ENCODE assay signal across 8 cellular contexts in the genomic region with DNA sequence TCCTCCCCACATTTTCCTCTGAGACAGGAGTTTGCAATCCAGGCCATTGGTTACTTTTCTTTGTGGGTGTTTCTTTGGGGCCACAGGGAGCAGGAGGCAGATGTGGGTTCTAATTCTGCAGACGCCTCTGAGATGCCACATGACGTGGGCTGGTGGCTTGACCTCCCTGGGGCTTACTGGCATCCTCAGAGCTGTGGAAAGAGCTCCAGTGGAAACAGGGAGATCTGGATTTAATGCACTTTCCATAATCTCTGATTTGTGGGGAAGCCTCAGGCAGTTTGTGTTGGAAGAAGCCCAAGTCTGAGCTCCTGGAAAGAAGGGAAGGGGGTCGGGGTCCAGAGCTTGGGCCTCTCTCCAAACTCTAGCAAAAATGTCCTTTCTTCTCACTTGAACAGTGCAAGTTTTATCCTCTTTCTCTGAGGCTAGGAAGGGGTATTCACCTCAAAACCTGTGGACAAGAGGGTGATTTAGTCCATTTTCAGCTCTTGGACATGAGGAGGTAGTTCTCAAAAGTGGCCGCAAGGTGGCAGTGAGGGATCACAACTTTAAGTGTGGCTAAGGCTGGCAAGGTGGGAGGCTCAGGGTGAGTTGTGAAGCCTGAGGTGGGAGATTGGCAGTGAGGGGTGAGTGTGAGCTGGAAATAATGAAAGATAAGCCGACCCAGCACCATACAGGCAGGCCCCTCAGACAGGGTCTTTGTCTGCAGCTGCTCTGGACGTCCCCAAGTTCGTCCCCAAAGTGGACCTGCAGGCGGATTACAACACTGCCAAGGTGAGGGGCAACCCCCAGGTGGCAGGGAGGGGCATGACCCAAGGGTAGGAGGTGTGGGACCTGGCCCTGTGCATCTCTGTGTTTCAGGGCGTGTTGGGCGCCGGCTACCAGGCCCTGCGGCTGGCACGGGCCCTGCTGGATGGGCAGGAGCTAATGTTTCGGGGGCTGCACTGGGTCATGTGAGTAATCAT. TPM values are rescaled to one million over a fixed set of nuclear protein-coding genes. Genes with fewer than 3 reads are reported as not detected.
DNase-seq lines count a peak whose midpoint lies in the region; ATAC-seq and TF ChIP-seq lines count a peak whose summit lies in the region.

No MANE protein-coding gene starts in this region.

- intact Hi-C loops in PC-3 (cut with micrococcal nuclease) = loop anchor here (1.0 kb wide), 1 partner anchor 17 kb away; no protein-coding TSS in a partner anchor

- H3K4me1 ChIP-seq in PC-3 (ENCODE audit: insufficient read depth, low read length) (peaks cover 7% of the 10 kb centered on the region), thoracic aorta (ENCODE audit: control insufficient read depth in 1 of 2, low read depth in 2 of 2) (peaks cover 0 to 5% of the 10 kb centered on the region in 2 donors)

- H3K9me3 ChIP-seq in PC-3 (ENCODE audit: low read length) (no peaks in the 10 kb centered on the region), thoracic aorta (no peaks in the 10 kb centered on the region)

- peak; percentile 99 for TF ChIP-seq CTCF in PC-3 (conservative IDR thresholded peaks at IDR 0.05; ENCODE audit: low read depth, low read length)
- TF ChIP-seq CTCF in thoracic aorta (IDR thresholded peaks at IDR 0.05) = peak; percentile 85

- CTCF ChIA-PET in PC-3 (lab: Charles Lee) = interaction anchor here (0.5 to 2.3 kb wide), 12 partner anchors 9 to 201 kb away, joined by 3 to 29 read pairs (median 4); a partner anchor contains a TSS

- peak; percentile 75 for TF ChIP-seq RAD21 in Ishikawa (IDR thresholded peaks at IDR 0.05; ENCODE audit: low read depth)

- ATAC-seq in PC-3 (peak; percentile 79), esophagus mucosa (peak; percentile 20), thoracic aorta (ENCODE audit: insufficient number of reproducible peaks, low FRiP score, low read depth) (peak; percentile 64), HG02973 (IDR thresholded peaks at IDR 0.05; ENCODE audit: unreplicated experiment) (no peak)
- peak; percentile 34 to 44 for ATAC-seq in natural killer cell treated with Interleukin-12 subunit alpha and Interleukin-12 subunit beta and Interleukin-15 and Interleukin-18, amount 100 ng/mL, for 72 hours

- H3K27me3 ChIP-seq in PC-3 (ENCODE audit: low read length) (no peaks in the 10 kb centered on the region), thoracic aorta (replicated peaks; ENCODE audit: insufficient read depth) (no peaks in the 10 kb centered on the region)

- H3K27me3 Mint-ChIP-seq in natural killer cell treated with Interleukin-12 subunit alpha and Interleukin-12 subunit beta and Interleukin-15 and Interleukin-18, amount 100 ng/mL, for 72 hours = no peaks in the 10 kb centered on the region

- H2AFZ ChIP-seq in PC-3 (ENCODE audit: low read length) = no peak overlapping the region

- no peak overlapping the region for H3K4me2 ChIP-seq in PC-3 (ENCODE audit: low read length)

- peaks cover 15% of the 10 kb centered on the region for H3K36me3 Mint-ChIP-seq in natural killer cell treated with Interleukin-12 subunit alpha and Interleukin-12 subunit beta and Interleukin-15 and Interleukin-18, amount 100 ng/mL, for 72 hours

- H3K9ac ChIP-seq in PC-3 (ENCODE audit: low read length) = no peak overlapping the region

- peak overlapping the region in 1 of 2 donors; percentile 39 for H3K27ac Mint-ChIP-seq in natural killer cell treated with Interleukin-12 subunit alpha and Interleukin-12 subunit beta and Interleukin-15 and Interleukin-18, amount 100 ng/mL, for 72 hours

- POLR2A ChIA-PET in PC-3 (lab: Charles Lee; ENCODE audit: unreplicated experiment) = no interaction called here

- H3F3A ChIP-seq in PC-3 (ENCODE audit: low read length, unreplicated experiment) = no peaks in the 10 kb centered on the region

- H3K27ac ChIP-seq in PC-3 (ENCODE audit: low read length) = no peak overlapping the region
- H3K27ac ChIP-seq in thoracic aorta = no peak overlapping the region

- H3K9me2 ChIP-seq in PC-3 (replicated peaks; ENCODE audit: low read length) = no peaks in the 10 kb centered on the region

- no peaks in the 10 kb centered on the region for H3K9me3 Mint-ChIP-seq in natural killer cell treated with Interleukin-12 subunit alpha and Interleukin-12 subunit beta and Interleukin-15 and Interleukin-18, amount 100 ng/mL, for 72 hours

- H3K36me3 ChIP-seq in PC-3 (ENCODE audit: low read depth, low read length) = peaks cover 21% of the 10 kb centered on the region
- H3K36me3 ChIP-seq in thoracic aorta = no peaks in the 10 kb centered on the region

- H3K4me1 Mint-ChIP-seq in natural killer cell treated with Interleukin-12 subunit alpha and Interleukin-12 subunit beta and Interleukin-15 and Interleukin-18, amount 100 ng/mL, for 72 hours (ENCODE audit: low read depth in 2 of 2) = peaks cover 14 to 31% of the 10 kb centered on the region in 2 donors

- H3K79me2 ChIP-seq in PC-3 (ENCODE audit: low read length) = no peaks in the 10 kb centered on the region

- no peak overlapping the region for H3K4me3 ChIP-seq in PC-3 (ENCODE audit: low read length)
- H3K4me3 ChIP-seq in thoracic aorta = no peak overlapping the region

- no TSS peak for BruUV-seq in PC-3 (replicated peaks; lab: Mats Ljungman, UMichigan)

- no peak overlapping the region for H3K4me3 Mint-ChIP-seq in natural killer cell treated with Interleukin-12 subunit alpha and Interleukin-12 subunit beta and Interleukin-15 and Interleukin-18, amount 100 ng/mL, for 72 hours

- no peaks in the 10 kb centered on the region for H4K20me1 ChIP-seq in PC-3 (ENCODE audit: low read length)

- DNase-seq in DMS114 treated with DMSO at 0.1 percent for 48 hours (lab: John Stamatoyannopoulos, UW; ENCODE audit: unreplicated experiment) = peak; percentile 49
- peak; percentile 95 for DNase-seq in PC-3
- peak; percentile 65 for DNase-seq in activated T-cell treated with anti-CD3 and anti-CD28 coated beads for 4 hours
- DNase-seq in natural killer cell treated with Interleukin-12 subunit alpha and Interleukin-12 subunit beta and Interleukin-15 and Interleukin-18, amount 100 ng/mL, for 72 hours (ENCODE audit: low spot score) = peak; percentile 75
- DNase-seq in thoracic aorta (ENCODE audit: low spot score) = no peak

- no peak for TF ChIP-seq EP300 in Ishikawa (IDR thresholded peaks at IDR 0.05; ENCODE audit: borderline replicate concordance)

TF ChIP-seq in Ishikawa, 13 proteins besides CTCF, POLR2A, EP300 and RAD21:
- TF ChIP-seq FOXM1 (IDR thresholded peaks at IDR 0.05; ENCODE audit: borderline replicate concordance, low read depth) (no peak), TAF1 (IDR thresholded peaks at IDR 0.05; ENCODE audit: low read depth) (no peak)

RNA-seq across cellular contexts. Expression of a gene that starts 9.2 kb away (rescaled TPM):
- total RNA-seq in PC-3 (2014; rRNA removed) (27.0 and 28.3 TPM in 2 replicates), esophagus mucosa (14.2 TPM), thoracic aorta (10 to 100 TPM in 1 of 2 donors, 1 to 10 TPM in 1; 5.8 to 16.1 TPM)
- total RNA-seq in natural killer cell treated with Interleukin-12 subunit alpha and Interleukin-12 subunit beta and Interleukin-15 and Interleukin-18, amount 100 ng/mL, for 72 hours = 10 to 100 TPM; 50.8 to 53.3 TPM

RNA-seq across cellular contexts. Expression of a gene that starts 27.9 kb away (rescaled TPM):
- total RNA-seq in PC-3 (2014; rRNA removed) (15.5 and 16.0 TPM in 2 replicates), esophagus mucosa (38.7 TPM), thoracic aorta (10 to 100 TPM; 21.7 to 22.8 TPM)
- 100 to 1,000 TPM; 178 to 260 TPM for total RNA-seq in natural killer cell treated with Interleukin-12 subunit alpha and Interleukin-12 subunit beta and Interleukin-15 and Interleukin-18, amount 100 ng/mL, for 72 hours
